Comparison of ENCODE assay signal across 8 cellular contexts in the genomic region with DNA sequence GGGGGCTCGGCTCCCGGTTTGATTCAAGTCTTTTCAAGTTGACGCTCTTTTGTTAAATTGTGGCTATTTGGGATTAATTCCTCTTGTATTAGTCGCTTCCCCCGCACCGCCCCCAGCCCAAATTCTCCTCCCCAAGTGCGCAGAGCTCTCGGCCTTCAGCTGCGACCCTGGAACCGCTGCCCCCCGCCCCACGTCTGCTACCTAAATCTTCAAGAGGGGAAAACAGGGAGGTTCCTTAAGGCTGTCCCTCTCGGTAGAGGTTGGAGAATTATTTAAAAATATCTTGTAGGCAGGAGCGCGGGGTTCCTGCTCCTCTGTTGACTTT. TPM values are rescaled to one million over a fixed set of nuclear protein-coding genes. Genes with fewer than 3 reads are reported as not detected.
DNase-seq lines count a peak whose midpoint lies in the region; ATAC-seq, FAIRE-seq and TF ChIP-seq lines count a peak whose summit lies in the region.

No MANE protein-coding gene starts in this region.

- DNase-seq in CD8-positive, alpha-beta memory T cell = no peak
- no peak for DNase-seq in SJCRH30
- no peak for DNase-seq in esophagus muscularis mucosa (ENCODE audit: extremely low spot score)
- DNase-seq in pancreas = peak in 1 of 6 donors; percentile 54
- no peak for DNase-seq in kidney tubule cell (ENCODE audit: low spot score)
- no peak for DNase-seq in CD1c-positive myeloid dendritic cell (ENCODE audit: extremely low spot score)

- H3K9me3 ChIP-seq in CD8-positive, alpha-beta memory T cell (ENCODE audit: low read length) = no peaks in the 10 kb centered on the region
- no peaks in the 10 kb centered on the region for H3K9me3 ChIP-seq in SJCRH30 (replicated peaks)
- no peaks in the 10 kb centered on the region for H3K9me3 ChIP-seq in esophagus muscularis mucosa
- H3K9me3 ChIP-seq in pancreas = no peaks in the 10 kb centered on the region

- H3K4me1 Mint-ChIP-seq in CD8-positive, alpha-beta memory T cell = peaks cover 14 to 24% (median 18%) of the 10 kb centered on the region in 3 donors

- intact Hi-C loops in esophagus muscularis mucosa (cut with DNase I) = loop anchor here (5.0 kb wide), 1 partner anchor 125 kb away; the partner anchor contains the start of gene EIF1AX
- intact Hi-C loops in pancreas (cut with DNase I) = loop anchor here in 1 of 3 donors (10.0 kb wide), 1 partner anchor 177 kb away; no protein-coding TSS in a partner anchor

- no peak for TF ChIP-seq EP300 in esophagus muscularis mucosa (IDR thresholded peaks at IDR 0.05)

- peaks cover 8% of the 10 kb centered on the region for H3K4me1 ChIP-seq in CD8-positive, alpha-beta memory T cell (ENCODE audit: insufficient read depth, low read length)
- H3K4me1 ChIP-seq in SJCRH30 = peaks cover 15% of the 10 kb centered on the region
- H3K4me1 ChIP-seq in esophagus muscularis mucosa = peaks cover 0 to 21% (median 12%) of the 10 kb centered on the region in 4 donors
- peaks cover 0 to 7% (median 0%) of the 10 kb centered on the region in 3 donors for H3K4me1 ChIP-seq in pancreas

- CTCF ChIA-PET in CD8-positive, alpha-beta memory T cell (lab: Charles Lee) = no interaction called here

- WGBS in esophagus muscularis mucosa = 22% methylated on average over 12 of the region's 15 CpGs
- 1 to 16% methylated on average over 15 of the region's 15 CpGs for WGBS in pancreas, 2 donors

- H3K36me3 ChIP-seq in CD8-positive, alpha-beta memory T cell (ENCODE audit: insufficient read depth, low read length) = no peaks in the 10 kb centered on the region
- H3K36me3 ChIP-seq in SJCRH30 (no peaks in the 10 kb centered on the region), esophagus muscularis mucosa (no peaks in the 10 kb centered on the region), pancreas (no peaks in the 10 kb centered on the region)

- H3K4me3 Mint-ChIP-seq in CD8-positive, alpha-beta memory T cell = peak overlapping the region; percentile 84 to 98 (median 89)

- no peak for FAIRE-seq in pancreas (lab: Jason Lieb, UNC)

- peak overlapping the region; percentile 54 for H3K27ac ChIP-seq in CD8-positive, alpha-beta memory T cell (ENCODE audit: low read depth, low read length)
- H3K27ac ChIP-seq in SJCRH30 (no peak overlapping the region), esophagus muscularis mucosa (replicated peaks in 1 of 4) (peak overlapping the region; percentile 83 to 87 (median 84)), pancreas (peak overlapping the region; percentile 41 to 84 (median 78))

- TF ChIP-seq CTCF in esophagus muscularis mucosa (IDR thresholded peaks at IDR 0.05) (no peak), pancreas (IDR thresholded peaks at IDR 0.05) (no peak)

- ATAC-seq in pancreas = no peak
- no peak for ATAC-seq in HG03469 (IDR thresholded peaks at IDR 0.05; ENCODE audit: unreplicated experiment)
- ATAC-seq in GM19351 (IDR thresholded peaks at IDR 0.05; ENCODE audit: unreplicated experiment) = no peak

- H3K36me3 Mint-ChIP-seq in CD8-positive, alpha-beta memory T cell = peaks cover 0 to 13% (median 2%) of the 10 kb centered on the region in 3 donors

- POLR2A ChIA-PET in CD8-positive, alpha-beta memory T cell (lab: Charles Lee) = interaction anchor here (0.6 to 1.2 kb wide), 5 partner anchors 92 to 171 kb away, joined by 3 to 9 read pairs (median 5); no protein-coding TSS in a partner anchor

- H3K27me3 Mint-ChIP-seq in CD8-positive, alpha-beta memory T cell = peaks cover 0 to 4% of the 10 kb centered on the region in 2 donors

- TF ChIP-seq POLR2A in esophagus muscularis mucosa (IDR thresholded peaks at IDR 0.05; ENCODE audit: low read depth) = no peak

- no peaks in the 10 kb centered on the region for H3K27me3 ChIP-seq in CD8-positive, alpha-beta memory T cell (ENCODE audit: insufficient read depth, low read length, poor library complexity, severe bottlenecking)
- H3K27me3 ChIP-seq in SJCRH30 = no peaks in the 10 kb centered on the region
- no peaks in the 10 kb centered on the region for H3K27me3 ChIP-seq in esophagus muscularis mucosa
- peaks cover 0 to 4% (median 0%) of the 10 kb centered on the region in 4 donors for H3K27me3 ChIP-seq in pancreas

- H3K9me3 Mint-ChIP-seq in CD8-positive, alpha-beta memory T cell = no peaks in the 10 kb centered on the region

- peak overlapping the region; percentile 53 for H3K4me3 ChIP-seq in CD8-positive, alpha-beta memory T cell (ENCODE audit: low read length)
- H3K4me3 ChIP-seq in SJCRH30 (peak overlapping the region; percentile 91), esophagus muscularis mucosa (peak overlapping the region; percentile 66 to 72 (median 67)), pancreas (peak overlapping the region; percentile 21 to 59 (median 36))

- H3K27ac Mint-ChIP-seq in CD8-positive, alpha-beta memory T cell = peak overlapping the region; percentile 87 to 96 (median 92)

RNA-seq across cellular contexts. Expression of gene RPS6KA3, which starts 0.9 kb away (rescaled TPM):
- total RNA-seq in CD8-positive, alpha-beta memory T cell = 10 to 100 TPM; 70.1 to 72.7 TPM
- 59.7 TPM for polyA plus RNA-seq in CD8-positive, alpha-beta memory T cell
- 89.3 and 92.0 TPM in 2 replicates for total RNA-seq in SJCRH30 (2014; rRNA removed; shearing (Covaris generic))
- 10 to 100 TPM; 36.1 to 41.6 (median 39.0) TPM for total RNA-seq in esophagus muscularis mucosa
- 10 to 100 TPM; 15.0 to 29.8 (median 18.9) TPM for total RNA-seq in pancreas
- polyA plus RNA-seq in pancreas = 10 to 100 TPM in 1 of 2 donors, 1 to 10 TPM in 1; 4.8 to 15.0 TPM

Comparison
In these comparisons a context has a peak if more than half of its experiments do, and no peak if none do; other contexts are left out.
1. H3K4me3 ChIP-seq: peak in every context shown above with its lines; median percentile 91 in SJCRH30; 67 in esophagus muscularis mucosa; 53 in CD8-positive, alpha-beta memory T cell; 36 in pancreas.